1 cellular context compared by ENCODE assay signal in the genomic region with DNA sequence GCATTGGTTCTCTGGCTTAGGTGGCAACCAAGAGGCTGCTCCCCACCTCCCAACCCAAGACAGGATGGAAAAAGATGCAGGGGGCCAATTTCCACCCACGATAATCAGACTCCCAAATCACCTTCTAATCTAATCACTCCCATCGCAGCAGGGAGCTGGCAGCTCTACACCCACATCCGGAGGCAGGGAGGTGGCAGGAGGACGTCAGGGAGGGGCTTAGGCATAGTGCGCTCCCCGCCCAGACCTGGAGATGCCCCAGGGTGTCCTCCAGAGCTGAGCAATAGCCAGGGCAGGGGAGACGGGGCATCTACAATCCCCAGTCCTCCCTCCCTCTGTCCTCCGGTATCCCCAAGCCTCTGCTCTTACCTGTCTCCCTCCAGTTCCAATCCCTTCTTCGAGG.
TF ChIP-seq lines count a peak whose summit lies in the region.

No MANE protein-coding gene starts in this region.

TF ChIP-seq in IMR-90, 13 proteins besides CTCF, POLR2A, EP300 and RAD21 (continued from another document):
- TF ChIP-seq, protein P1, sequence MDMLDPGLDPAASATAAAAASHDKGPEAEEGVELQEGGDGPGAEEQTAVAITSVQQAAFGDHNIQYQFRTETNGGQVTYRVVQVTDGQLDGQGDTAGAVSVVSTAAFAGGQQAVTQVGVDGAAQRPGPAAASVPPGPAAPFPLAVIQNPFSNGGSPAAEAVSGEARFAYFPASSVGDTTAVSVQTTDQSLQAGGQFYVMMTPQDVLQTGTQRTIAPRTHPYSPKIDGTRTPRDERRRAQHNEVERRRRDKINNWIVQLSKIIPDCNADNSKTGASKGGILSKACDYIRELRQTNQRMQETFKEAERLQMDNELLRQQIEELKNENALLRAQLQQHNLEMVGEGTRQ (IDR thresholded peaks at IDR 0.05; ENCODE audit: low read depth, low read length), result no peak
- TF ChIP-seq MXI1 (IDR thresholded peaks at IDR 0.05; ENCODE audit: borderline replicate concordance, low read depth, low read length), result no peak
- TF ChIP-seq, protein P2, sequence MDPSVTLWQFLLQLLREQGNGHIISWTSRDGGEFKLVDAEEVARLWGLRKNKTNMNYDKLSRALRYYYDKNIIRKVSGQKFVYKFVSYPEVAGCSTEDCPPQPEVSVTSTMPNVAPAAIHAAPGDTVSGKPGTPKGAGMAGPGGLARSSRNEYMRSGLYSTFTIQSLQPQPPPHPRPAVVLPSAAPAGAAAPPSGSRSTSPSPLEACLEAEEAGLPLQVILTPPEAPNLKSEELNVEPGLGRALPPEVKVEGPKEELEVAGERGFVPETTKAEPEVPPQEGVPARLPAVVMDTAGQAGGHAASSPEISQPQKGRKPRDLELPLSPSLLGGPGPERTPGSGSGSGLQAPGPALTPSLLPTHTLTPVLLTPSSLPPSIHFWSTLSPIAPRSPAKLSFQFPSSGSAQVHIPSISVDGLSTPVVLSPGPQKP (IDR thresholded peaks at IDR 0.05; ENCODE audit: borderline replicate concordance, low read depth, low read length), result no peak
TF ChIP-seq in IMR-90: peak in this region for 0.
